Comparison of ENCODE assay signal across 17 cellular contexts in genomic region chr11:114213622-114214021, GRCh38.
"Had no signal": no experiment of that assay in that cellular context is flagged by ENCODE, and none has a peak within 500 bp of the region (broad histone marks: within the 10 kb centered on the region; RNA-seq: fewer than 3 reads in every experiment).

No MANE protein-coding gene starts in this region.

- H3K4me3 Mint-ChIP-seq: nephron; stimulated activated naive CD8-positive, alpha-beta T cell treated with anti-CD3 and anti-CD28 coated beads, Interleukin-15, amount 100 ng/mL, for 72 hours had no signal

- H3K4me1 ChIP-seq: parathyroid adenoma had no signal

- H3K9me3 ChIP-seq: lower lobe of right lung, prostate gland, sigmoid colon, suprapubic skin, vagina had no signal

- ATAC-seq: left ventricle myocardium superior; lower lobe of right lung; right cardiac atrium; stimulated activated naive CD8-positive, alpha-beta T cell treated with anti-CD3 and anti-CD28 coated beads, Interleukin-15, amount 100 ng/mL, for 72 hours had no signal

- H3K4me3 ChIP-seq: dorsolateral prefrontal cortex, lower lobe of right lung, prostate gland, sigmoid colon, suprapubic skin, vagina had no signal

- H3K27ac Mint-ChIP-seq: stimulated activated naive CD8-positive, alpha-beta T cell treated with anti-CD3 and anti-CD28 coated beads, Interleukin-15, amount 100 ng/mL, for 72 hours had no signal

- H3K9me3 Mint-ChIP-seq: nephron; stimulated activated naive CD8-positive, alpha-beta T cell treated with anti-CD3 and anti-CD28 coated beads, Interleukin-15, amount 100 ng/mL, for 72 hours had no signal

- DNase-seq: central memory CD4-positive, alpha-beta T cell; dorsolateral prefrontal cortex; effector CD4-positive, alpha-beta T cell; head of caudate nucleus; left ventricle myocardium superior; lower lobe of right lung; right cardiac atrium; sigmoid colon; stimulated activated CD4-positive, alpha-beta T cell treated with anti-CD3 and anti-CD28 coated beads, Interleukin-2, amount 100 ng/mL, for 48 hours; stimulated activated naive CD4-positive, alpha-beta T cell; stimulated activated naive CD8-positive, alpha-beta T cell treated with anti-CD3 and anti-CD28 coated beads, Interleukin-15, amount 100 ng/mL, for 72 hours; trophoblast cell had no signal

- H3K27me3 Mint-ChIP-seq: stimulated activated naive CD8-positive, alpha-beta T cell treated with anti-CD3 and anti-CD28 coated beads, Interleukin-15, amount 100 ng/mL, for 72 hours had no signal

- H3K27me3 ChIP-seq: dorsolateral prefrontal cortex, sigmoid colon, suprapubic skin, vagina had no signal

- H3K27ac ChIP-seq: dorsolateral prefrontal cortex, lower lobe of right lung, parathyroid adenoma, prostate gland, sigmoid colon, suprapubic skin, vagina had no signal
